In genomic region chr11:103889679-103890078, GRCh38 we compare ENCODE assay signal across 20 cellular contexts.
DNase-seq lines count a peak whose midpoint lies in the region; ATAC-seq, FAIRE-seq and TF ChIP-seq lines count a peak whose summit lies in the region.
"Had no signal": no experiment of that assay in that cellular context is flagged by ENCODE, and none has a peak within 500 bp of the region (broad histone marks: within the 10 kb centered on the region; RNA-seq: fewer than 3 reads in every experiment).

No MANE protein-coding gene starts in this region.

- CTCF ChIA-PET in A549 (lab: Yijun Ruan, JAX) = no interaction called here

- H3K36me3 Mint-ChIP-seq in HFFc6 (ENCODE audit: low read depth) = peaks cover 5% of the 10 kb centered on the region; the same call in 1 of the 2 replicates

- no peak for DNase-seq in A549 (ENCODE audit: low read depth in 1 of 2, low spot score in 1 of 2)
- peak; percentile 25 for DNase-seq in HFFc6
- peak; percentile 18 for DNase-seq in amniotic epithelial cell (ENCODE audit: low read depth)
- no peak for DNase-seq in foreskin keratinocyte
- DNase-seq in NK-92 (lab: John Stamatoyannopoulos, UW; ENCODE audit: unreplicated experiment) = no peak
- no peak for DNase-seq in activated gamma-delta T cell (lab: John Stamatoyannopoulos, UW)
- DNase-seq in DMS114 treated with DMSO at 0.1 percent for 48 hours (lab: John Stamatoyannopoulos, UW; ENCODE audit: unreplicated experiment) = no peak
- DNase-seq: 8988T; ACHN; C1 segment of cervical spinal cord; Calu3; CD4-positive, alpha-beta T cell; DMS 273 treated with DMSO at 0.1 percent for 48 hours; DMS79; EL had no signal

- no peak for TF ChIP-seq CTCF in A549 (IDR thresholded peaks at IDR 0.05)
- TF ChIP-seq CTCF in HFFc6 (IDR thresholded peaks at IDR 0.05) = no peak
- TF ChIP-seq CTCF in foreskin keratinocyte (conservative IDR thresholded peaks at IDR 0.05) = no peak

- ATAC-seq in A549 = no peak
- ATAC-seq in foreskin keratinocyte = peak; percentile 17
- ATAC-seq: HCT116 had no signal

- H3K4me2 ChIP-seq in A549 = no peak overlapping the region

- H3K27ac ChIP-seq in A549 (no peak overlapping the region), foreskin keratinocyte (no peak overlapping the region)

- no peak overlapping the region for H3K4me3 Mint-ChIP-seq in HFFc6
- H3K4me3 Mint-ChIP-seq: B cell; CD4-positive, alpha-beta T cell had no signal

- TF ChIP-seq RAD21 in A549 (conservative IDR thresholded peaks at IDR 0.05 in 1 of 2, IDR thresholded peaks at IDR 0.05 in 1 of 2) = no peak

- peaks cover 8% of the 10 kb centered on the region; the same call in 2 of the 3 replicates for H3K9me3 ChIP-seq in A549

- H3K9me3 Mint-ChIP-seq in HFFc6 = peaks cover 4% of the 10 kb centered on the region; the same call in 1 of the 2 replicates

- peaks cover 57% of the 10 kb centered on the region for H3K4me1 Mint-ChIP-seq in HFFc6 (ENCODE audit: low read depth)

- POLR2A ChIA-PET in A549 (lab: Yijun Ruan, JAX) = no interaction called here

- no peak overlapping the region for H3K4me3 ChIP-seq in A549

- no peaks in the 10 kb centered on the region; the same call in 1 of the 2 replicates for H3K27me3 Mint-ChIP-seq in HFFc6 (ENCODE audit: insufficient read depth)
- H3K27me3 Mint-ChIP-seq: CD4-positive, alpha-beta T cell had no signal

- TF ChIP-seq EP300 in A549 (IDR thresholded peaks at IDR 0.05) = no peak

- H3K27me3 ChIP-seq in foreskin keratinocyte = no peaks in the 10 kb centered on the region

- H3K4me1 ChIP-seq in A549 (peaks cover 17% of the 10 kb centered on the region), foreskin keratinocyte (no peaks in the 10 kb centered on the region)

- TF ChIP-seq POLR2A in A549 (IDR thresholded peaks at IDR 0.05; ENCODE audit: low read length) = no peak

- no peak overlapping the region for H3K27ac Mint-ChIP-seq in HFFc6
- H3K27ac Mint-ChIP-seq: B cell; CD4-positive, alpha-beta T cell had no signal

- no peak for FAIRE-seq in A549 (lab: Jason Lieb, UNC)
- FAIRE-seq: G401.6, GM12892, H1 had no signal

TF ChIP-seq in A549, 52 proteins besides CTCF, POLR2A, EP300 and RAD21:
- TF ChIP-seq ATOH8 (CRISPR knock-in tag; IDR thresholded peaks at IDR 0.05; ENCODE audit: low read depth) (no peak), REST (IDR thresholded peaks at IDR 0.05) (peak; percentile 53; the same call in 1 of the 2 replicates)
TF ChIP-seq in A549: peak in this region for 1.

Comparison
In these comparisons a context has a peak if more than half of its experiments do, and no peak if none do; other contexts are left out.
1. DNase-seq: peak in HFFc6 (single experiment) and amniotic epithelial cell (single experiment); none in A549 (0 of 2), foreskin keratinocyte (0 of 2), NK-92 (single experiment), activated gamma-delta T cell (single experiment) and DMS114 treated with DMSO at 0.1 percent for 48 hours (single experiment).